9 cellular contexts compared by ENCODE assay signal in genomic region chr3:134885877-134886621, GRCh38.
DNase-seq lines count a peak whose midpoint lies in the region; ATAC-seq and TF ChIP-seq lines count a peak whose summit lies in the region.
"Had no signal": no experiment of that assay in that cellular context is flagged by ENCODE, and none has a peak within 500 bp of the region (broad histone marks: within the 10 kb centered on the region; RNA-seq: fewer than 3 reads in every experiment).

No MANE protein-coding gene starts in this region.

- peaks cover 6% of the 10 kb centered on the region for H3K4me1 Mint-ChIP-seq in stimulated activated naive CD8-positive, alpha-beta T cell treated with anti-CD3 and anti-CD28 coated beads, Interleukin-15, amount 100 ng/mL, for 72 hours

- H3K27me3 ChIP-seq in heart right ventricle, result peaks cover 0 to 6% (median 0%) of the 10 kb centered on the region in 7 donors

- peaks cover 0 to 4% (median 0%) of the 10 kb centered on the region in 11 donors for H3K9me3 ChIP-seq in heart right ventricle

- DNase-seq in stimulated activated naive CD8-positive, alpha-beta T cell treated with anti-CD3 and anti-CD28 coated beads, Interleukin-15, amount 100 ng/mL, for 72 hours, result no peak
- DNase-seq in stimulated activated naive CD8-positive, alpha-beta T cell treated with anti-CD3 and anti-CD28 coated beads, Interleukin-15, Interleukin-2, amounts not matched to agents 100 U/mL and 50 U/mL, for 24 hours, result no peak
- DNase-seq in NAMALWA (ENCODE audit: low spot score), result no peak
- no peak for DNase-seq in activated T-cell treated with anti-CD3 and anti-CD28 coated beads for 4 hours
- no peak for DNase-seq in NCI-H2227 (lab: John Stamatoyannopoulos, UW; ENCODE audit: unreplicated experiment)
- DNase-seq in heart right ventricle, result no peak
- DNase-seq: naive B cell had no signal

- peak; percentile 60 for ATAC-seq in stimulated activated naive CD8-positive, alpha-beta T cell treated with anti-CD3 and anti-CD28 coated beads, Interleukin-15, amount 100 ng/mL, for 72 hours
- ATAC-seq in stimulated activated naive CD8-positive, alpha-beta T cell treated with anti-CD3 and anti-CD28 coated beads, Interleukin-15, Interleukin-2, amounts not matched to agents 100 U/mL and 50 U/mL, for 24 hours, result no peak
- peak; percentile 88 for ATAC-seq in HG02885 (IDR thresholded peaks at IDR 0.05; ENCODE audit: poor library complexity, unreplicated experiment)
- peak; percentile 69; the same call in 2 of the 3 replicates for ATAC-seq in SK-N-SH treated with all-trans-retinoic acid at 6 μM for 48 hours
- ATAC-seq in heart right ventricle, result no peak

- WGBS in heart right ventricle, 2 donors, result 69 to 80% methylated on average over 6 of the region's 6 CpGs

- TF ChIP-seq CTCF in heart right ventricle (IDR thresholded peaks at IDR 0.05), result no peak

- H3K27ac ChIP-seq in heart right ventricle, result no peak overlapping the region

- intact Hi-C loops in heart right ventricle (cut with DNase I), result no loop called here

- no peaks in the 10 kb centered on the region for H3K36me3 ChIP-seq in heart right ventricle

- H3K9me3 Mint-ChIP-seq in stimulated activated naive CD8-positive, alpha-beta T cell treated with anti-CD3 and anti-CD28 coated beads, Interleukin-15, amount 100 ng/mL, for 72 hours, result peaks cover 0 to 2% of the 10 kb centered on the region in 2 donors

- no peak overlapping the region for H3K27ac Mint-ChIP-seq in stimulated activated naive CD8-positive, alpha-beta T cell treated with anti-CD3 and anti-CD28 coated beads, Interleukin-15, amount 100 ng/mL, for 72 hours
- H3K27ac Mint-ChIP-seq: naive B cell had no signal

- H3K4me1 ChIP-seq in heart right ventricle, result no peaks in the 10 kb centered on the region

- H3K4me3 ChIP-seq in heart right ventricle, result no peak overlapping the region

- peaks cover 10% of the 10 kb centered on the region for H3K27me3 Mint-ChIP-seq in stimulated activated naive CD8-positive, alpha-beta T cell treated with anti-CD3 and anti-CD28 coated beads, Interleukin-15, amount 100 ng/mL, for 72 hours

- H3K4me3 Mint-ChIP-seq in stimulated activated naive CD8-positive, alpha-beta T cell treated with anti-CD3 and anti-CD28 coated beads, Interleukin-15, amount 100 ng/mL, for 72 hours, result no peak overlapping the region

TF ChIP-seq in SK-N-SH treated with all-trans-retinoic acid at 6 μM for 48 hours, 23 proteins besides CTCF, POLR2A, EP300 and RAD21:
- no peak for TF ChIP-seq ISL1 (CRISPR knock-in tag; IDR thresholded peaks at IDR 0.05)
- no peak for TF ChIP-seq OSR1 (CRISPR knock-in tag; IDR thresholded peaks at IDR 0.05)
- TF ChIP-seq SNAI2 (CRISPR knock-in tag; IDR thresholded peaks at IDR 0.05), result no peak
- no peak for TF ChIP-seq ZFP30 (CRISPR knock-in tag; IDR thresholded peaks at IDR 0.05)
- no peak for TF ChIP-seq POU6F1 (CRISPR knock-in tag; IDR thresholded peaks at IDR 0.05; ENCODE audit: borderline replicate concordance, low read depth)
- TF ChIP-seq TOX (CRISPR knock-in tag; IDR thresholded peaks at IDR 0.05; ENCODE audit: borderline replicate concordance), result no peak
- TF ChIP-seq GLIS3 (CRISPR knock-in tag; IDR thresholded peaks at IDR 0.05), result no peak

Comparison
In these comparisons a context has a peak if more than half of its experiments do, and no peak if none do; other contexts are left out.
1. ATAC-seq: peak in stimulated activated naive CD8-positive, alpha-beta T cell treated with anti-CD3 and anti-CD28 coated beads, Interleukin-15, amount 100 ng/mL, for 72 hours (single experiment), HG02885 (single experiment) and SK-N-SH treated with all-trans-retinoic acid at 6 μM for 48 hours (single experiment); none in stimulated activated naive CD8-positive, alpha-beta T cell treated with anti-CD3 and anti-CD28 coated beads, Interleukin-15, Interleukin-2, amounts not matched to agents 100 U/mL and 50 U/mL, for 24 hours (single experiment) and heart right ventricle (0 of 8).